17 cellular contexts compared by ENCODE assay signal in the genomic region with DNA sequence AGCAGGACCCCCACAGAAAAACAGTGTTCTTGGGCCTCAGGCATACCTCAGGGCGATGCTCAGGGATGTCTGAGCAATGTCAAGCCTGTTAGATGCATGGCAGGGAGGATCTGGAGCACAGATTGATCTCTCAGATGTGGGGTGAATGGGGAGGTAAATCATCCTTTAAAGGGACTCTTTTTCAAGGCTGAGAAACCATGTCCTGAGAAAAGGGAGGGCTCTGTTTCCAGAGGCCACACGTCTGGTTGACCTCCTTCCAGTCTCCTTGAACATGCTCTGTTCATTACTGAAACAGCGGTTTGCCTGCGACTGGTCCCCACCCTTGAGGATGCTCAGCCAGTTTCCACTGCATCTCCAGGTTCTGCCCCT.
DNase-seq lines count a peak whose midpoint lies in the region; ATAC-seq, FAIRE-seq and TF ChIP-seq lines count a peak whose summit lies in the region.
"Had no signal": no experiment of that assay in that cellular context is flagged by ENCODE, and none has a peak within 500 bp of the region (broad histone marks: within the 10 kb centered on the region; RNA-seq: fewer than 3 reads in every experiment).

No MANE protein-coding gene starts in this region.

- CTCF ChIA-PET in activated naive CD4-positive, alpha-beta T cell treated with anti-CD3 and anti-CD28 coated beads, Interleukin-2, amount 10 ng/mL, durations not matched to agents 7 days and 5 days (lab: Charles Lee) = interaction anchor here (1.8 kb wide), 1 partner anchor 17 kb away, joined by 10 read pairs; no protein-coding TSS in a partner anchor
- CTCF ChIA-PET in activated naive CD4-positive, alpha-beta T cell treated with anti-CD3 and anti-CD28 coated beads for 36 hours (lab: Charles Lee) = no interaction called here

- no peaks in the 10 kb centered on the region for H3K9me3 Mint-ChIP-seq in activated naive CD4-positive, alpha-beta T cell treated with anti-CD3 and anti-CD28 coated beads, Interleukin-2, amount 10 ng/mL, durations not matched to agents 7 days and 5 days
- H3K9me3 Mint-ChIP-seq in activated naive CD4-positive, alpha-beta T cell treated with anti-CD3 and anti-CD28 coated beads for 36 hours = peaks cover 5% of the 10 kb centered on the region
- peaks cover 6% of the 10 kb centered on the region for H3K9me3 Mint-ChIP-seq in astrocyte (ENCODE audit: unreplicated experiment)
- H3K9me3 Mint-ChIP-seq in naive B cell = peaks cover 0 to 7% (median 3%) of the 10 kb centered on the region in 7 donors

- H3K36me3 ChIP-seq in astrocyte (ENCODE audit: insufficient read depth, low read length) = no peaks in the 10 kb centered on the region
- no peaks in the 10 kb centered on the region for H3K36me3 ChIP-seq in upper lobe of right lung
- H3K36me3 ChIP-seq: neutrophil, upper lobe of left lung had no signal

- H3K4me1 Mint-ChIP-seq in activated naive CD4-positive, alpha-beta T cell treated with anti-CD3 and anti-CD28 coated beads, Interleukin-2, amount 10 ng/mL, durations not matched to agents 7 days and 5 days = peaks cover 47% of the 10 kb centered on the region
- peaks cover 38% of the 10 kb centered on the region for H3K4me1 Mint-ChIP-seq in activated naive CD4-positive, alpha-beta T cell treated with anti-CD3 and anti-CD28 coated beads for 36 hours (ENCODE audit: low read depth)
- peaks cover 41% of the 10 kb centered on the region for H3K4me1 Mint-ChIP-seq in astrocyte (ENCODE audit: low read depth, unreplicated experiment)
- H3K4me1 Mint-ChIP-seq in naive B cell = peaks cover 32 to 46% (median 34%) of the 10 kb centered on the region in 3 donors

- no peak overlapping the region for H2AFZ ChIP-seq in astrocyte (ENCODE audit: low read depth, low read length)

- no peak overlapping the region for H3K4me2 ChIP-seq in astrocyte (ENCODE audit: low read length)

- no peaks in the 10 kb centered on the region for H3K9me3 ChIP-seq in astrocyte (ENCODE audit: insufficient read depth, low read depth, low read length)
- no peaks in the 10 kb centered on the region for H3K9me3 ChIP-seq in upper lobe of right lung
- H3K9me3 ChIP-seq: body of pancreas, neutrophil, upper lobe of left lung had no signal

- H3K4me3 Mint-ChIP-seq in activated naive CD4-positive, alpha-beta T cell treated with anti-CD3 and anti-CD28 coated beads, Interleukin-2, amount 10 ng/mL, durations not matched to agents 7 days and 5 days = no peak overlapping the region
- no peak overlapping the region for H3K4me3 Mint-ChIP-seq in activated naive CD4-positive, alpha-beta T cell treated with anti-CD3 and anti-CD28 coated beads for 36 hours
- no peak overlapping the region for H3K4me3 Mint-ChIP-seq in astrocyte (ENCODE audit: unreplicated experiment)
- H3K4me3 Mint-ChIP-seq in naive B cell = no peak overlapping the region

- DNase-seq in activated naive CD4-positive, alpha-beta T cell treated with anti-CD3 and anti-CD28 coated beads, Interleukin-2, amount 10 ng/mL, durations not matched to agents 7 days and 5 days = no peak
- no peak for DNase-seq in activated naive CD4-positive, alpha-beta T cell treated with anti-CD3 and anti-CD28 coated beads for 36 hours
- DNase-seq in astrocyte (ENCODE audit: low read depth) (no peak), naive B cell (no peak), upper lobe of right lung (no peak), T-helper 9 cell (no peak)
- no peak for DNase-seq in stimulated activated naive CD4-positive, alpha-beta T cell treated with Interleukin-2 at 50 U/mL for 16 hours (lab: John Stamatoyannopoulos, UW)
- DNase-seq: activated CD4-positive, CD25-positive, alpha-beta regulatory T cell; activated T-cell treated with anti-CD3 and anti-CD28 coated beads, Interleukin-2, amount 50 U/mL, for 4 hours; glutamatergic neuron; KBM-7; left colon; NCI-H526 treated with DMSO at 0.1 percent for 48 hours; upper lobe of left lung had no signal

- FAIRE-seq in astrocyte (lab: Jason Lieb, UNC) = no peak

- H3K4me1 ChIP-seq in astrocyte (ENCODE audit: insufficient read depth, low read length) (peaks cover 46% of the 10 kb centered on the region), upper lobe of right lung (peaks cover 40% of the 10 kb centered on the region)

- peak overlapping the region; percentile 91 for H3K27ac Mint-ChIP-seq in activated naive CD4-positive, alpha-beta T cell treated with anti-CD3 and anti-CD28 coated beads, Interleukin-2, amount 10 ng/mL, durations not matched to agents 7 days and 5 days
- H3K27ac Mint-ChIP-seq in activated naive CD4-positive, alpha-beta T cell treated with anti-CD3 and anti-CD28 coated beads for 36 hours = no peak overlapping the region
- H3K27ac Mint-ChIP-seq in astrocyte (ENCODE audit: unreplicated experiment) (peak overlapping the region; percentile 10), naive B cell (peak overlapping the region in 5 of 6 donors; percentile 72 to 98 (median 97))

- ATAC-seq in naive B cell (ENCODE audit: low read depth in 2 of 2) = no peak
- ATAC-seq in upper lobe of right lung = no peak
- no peak for ATAC-seq in HG03342 (IDR thresholded peaks at IDR 0.05; ENCODE audit: unreplicated experiment)
- ATAC-seq: left colon had no signal

- intact Hi-C loops in activated naive CD4-positive, alpha-beta T cell treated with anti-CD3 and anti-CD28 coated beads for 36 hours (cut with micrococcal nuclease) = loop anchor here (5.0 kb wide), 1 partner anchor 90 kb away; no protein-coding TSS in a partner anchor
- intact Hi-C loops in upper lobe of right lung (cut with DNase I) = no loop called here

- H3K36me3 Mint-ChIP-seq in activated naive CD4-positive, alpha-beta T cell treated with anti-CD3 and anti-CD28 coated beads, Interleukin-2, amount 10 ng/mL, durations not matched to agents 7 days and 5 days = peaks cover 7% of the 10 kb centered on the region
- H3K36me3 Mint-ChIP-seq in activated naive CD4-positive, alpha-beta T cell treated with anti-CD3 and anti-CD28 coated beads for 36 hours (ENCODE audit: low read depth) = peaks cover 3% of the 10 kb centered on the region
- H3K36me3 Mint-ChIP-seq in astrocyte (ENCODE audit: low read depth, unreplicated experiment) (peaks cover 9% of the 10 kb centered on the region), naive B cell (peaks cover 8 to 24% of the 10 kb centered on the region in 2 donors)

- TF ChIP-seq CTCF in astrocyte (IDR thresholded peaks at IDR 0.05; ENCODE audit: insufficient read depth, low read depth, low read length) (no peak), upper lobe of right lung (IDR thresholded peaks at IDR 0.05) (no peak)

- no peaks in the 10 kb centered on the region for H4K20me1 ChIP-seq in astrocyte (ENCODE audit: insufficient read depth, low read length)

- no peak overlapping the region for H3K27ac ChIP-seq in astrocyte (ENCODE audit: low read depth, low read length)
- H3K27ac ChIP-seq in upper lobe of right lung = peak overlapping the region; percentile 67
- H3K27ac ChIP-seq: neutrophil had no signal

- H3K27me3 Mint-ChIP-seq in activated naive CD4-positive, alpha-beta T cell treated with anti-CD3 and anti-CD28 coated beads, Interleukin-2, amount 10 ng/mL, durations not matched to agents 7 days and 5 days = peaks cover 3% of the 10 kb centered on the region
- no peaks in the 10 kb centered on the region for H3K27me3 Mint-ChIP-seq in activated naive CD4-positive, alpha-beta T cell treated with anti-CD3 and anti-CD28 coated beads for 36 hours (ENCODE audit: low read depth)
- H3K27me3 Mint-ChIP-seq in astrocyte (ENCODE audit: low read depth, unreplicated experiment) = no peaks in the 10 kb centered on the region
- peaks cover 0 to 3% (median 0%) of the 10 kb centered on the region in 3 donors for H3K27me3 Mint-ChIP-seq in naive B cell

- H3K9ac ChIP-seq in astrocyte (ENCODE audit: low read length) = no peak overlapping the region

- peaks cover 3% of the 10 kb centered on the region for H3K79me2 ChIP-seq in astrocyte (ENCODE audit: insufficient read depth, low read length)

- no peaks in the 10 kb centered on the region for H3K27me3 ChIP-seq in astrocyte (ENCODE audit: insufficient read depth, low read length)
- H3K27me3 ChIP-seq in upper lobe of right lung = no peaks in the 10 kb centered on the region
- H3K27me3 ChIP-seq: body of pancreas, neutrophil, upper lobe of left lung had no signal

- H3K4me3 ChIP-seq in astrocyte (ENCODE audit: insufficient read depth, low read depth, low read length) = no peak overlapping the region
- H3K4me3 ChIP-seq in upper lobe of right lung = no peak overlapping the region
- H3K4me3 ChIP-seq: body of pancreas, upper lobe of left lung had no signal
